In the genomic region with DNA sequence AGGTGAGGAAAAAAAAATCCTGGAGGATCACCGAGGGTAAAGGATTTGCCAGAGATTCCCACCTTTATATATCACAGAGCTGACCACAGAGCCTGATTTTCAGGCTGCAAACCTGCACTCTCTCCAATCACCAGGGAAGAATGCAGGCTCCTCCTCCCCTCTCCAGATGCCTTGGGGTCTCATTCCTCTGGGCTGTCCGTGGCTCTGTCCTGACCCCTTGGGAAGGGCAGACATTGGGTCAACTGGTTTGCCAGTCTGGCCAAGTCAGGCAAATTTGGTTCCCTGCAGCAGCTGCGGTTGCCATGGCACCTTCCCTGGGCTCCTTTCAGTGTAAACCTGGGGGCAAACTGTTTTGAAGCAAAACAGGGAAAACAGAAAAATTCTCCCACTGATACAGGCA, we compare ENCODE assay signal across 17 cellular contexts. TPM values are rescaled to one million over a fixed set of nuclear protein-coding genes. Genes with fewer than 3 reads are reported as not detected.
DNase-seq lines count a peak whose midpoint lies in the region; ATAC-seq and TF ChIP-seq lines count a peak whose summit lies in the region.
"Had no signal": no experiment of that assay in that cellular context is flagged by ENCODE, and none has a peak within 500 bp of the region (broad histone marks: within the 10 kb centered on the region; RNA-seq: fewer than 3 reads in every experiment).

No MANE protein-coding gene starts in this region.

- H3K4me3 ChIP-seq in neuronal stem cell (ENCODE audit: low read length in 2 of 2), result no peak overlapping the region
- H3K4me3 ChIP-seq: A549, GM23248 had no signal

- no peak for TF ChIP-seq CTCF in WTC11 (IDR thresholded peaks at IDR 0.05)

- no peak overlapping the region for H2BK5ac ChIP-seq in neuronal stem cell (ENCODE audit: low read length)

- H2BK15ac ChIP-seq in neuronal stem cell (ENCODE audit: low read length), result no peak overlapping the region

- ATAC-seq in WTC11, result peak; percentile 29
- ATAC-seq in HG02763 (IDR thresholded peaks at IDR 0.05; ENCODE audit: unreplicated experiment), result no peak
- ATAC-seq in activated CD8-positive, alpha-beta T cell treated with anti-CD3 and anti-CD28 coated beads, Interleukin-2, amount 10 ng/mL, durations not matched to agents 7 days and 5 days, result no peak
- ATAC-seq in GM18519 (IDR thresholded peaks at IDR 0.05; ENCODE audit: low FRiP score, unreplicated experiment), result no peak
- ATAC-seq: A549 had no signal

- H3K36me3 ChIP-seq in neuronal stem cell (replicated peaks in 1 of 2; ENCODE audit: control insufficient read depth in 2 of 2, insufficient read depth in 2 of 2, low read length in 2 of 2), result no peaks in the 10 kb centered on the region

- peak overlapping the region; percentile 86 for H3K14ac ChIP-seq in neuronal stem cell (ENCODE audit: low read length)

- no peak overlapping the region for H3K4me2 ChIP-seq in neuronal stem cell (ENCODE audit: insufficient read depth, low read length, poor library complexity, severe bottlenecking)
- H3K4me2 ChIP-seq: A549 had no signal

- no peaks in the 10 kb centered on the region for H3K27me3 Mint-ChIP-seq in WTC11 (ENCODE audit: low read depth)
- peaks cover 5% of the 10 kb centered on the region for H3K27me3 Mint-ChIP-seq in activated CD8-positive, alpha-beta T cell treated with anti-CD3 and anti-CD28 coated beads, Interleukin-2, amount 10 ng/mL, durations not matched to agents 7 days and 5 days (ENCODE audit: low read depth)

- DNase-seq in ELF-1 (ENCODE audit: low read depth, low spot score), result peak; percentile 71
- no peak for DNase-seq in WTC11 (ENCODE audit: low spot score)
- peak; percentile 24 for DNase-seq in iPS-NIHi11 (ENCODE audit: low spot score)
- no peak for DNase-seq in neuronal stem cell (ENCODE audit: low spot score)
- DNase-seq in activated CD8-positive, alpha-beta T cell treated with anti-CD3 and anti-CD28 coated beads, Interleukin-2, amount 10 ng/mL, durations not matched to agents 7 days and 5 days, result no peak
- DNase-seq: AML-193; Caco-2; CD4-positive, alpha-beta T cell; GDM1; GM23248; H7 had no signal

- H4K8ac ChIP-seq in neuronal stem cell (ENCODE audit: low read depth, low read length), result no peak overlapping the region

- H4K91ac ChIP-seq in neuronal stem cell (ENCODE audit: low read depth, low read length, poor library complexity), result no peak overlapping the region

- no peak overlapping the region for H3K4me3 Mint-ChIP-seq in WTC11
- no peak overlapping the region for H3K4me3 Mint-ChIP-seq in activated CD8-positive, alpha-beta T cell treated with anti-CD3 and anti-CD28 coated beads, Interleukin-2, amount 10 ng/mL, durations not matched to agents 7 days and 5 days
- H3K4me3 Mint-ChIP-seq: CD4-positive, alpha-beta T cell had no signal

- POLR2A ChIA-PET in WTC11 (lab: Charles Lee), result no interaction called here
- POLR2A ChIA-PET in activated CD8-positive, alpha-beta T cell treated with anti-CD3 and anti-CD28 coated beads, Interleukin-2, amount 10 ng/mL, durations not matched to agents 7 days and 5 days (lab: Charles Lee), result no interaction called here

- no peaks in the 10 kb centered on the region for H3K79me1 ChIP-seq in neuronal stem cell (ENCODE audit: low read depth, low read length)

- no peak overlapping the region for H3K23ac ChIP-seq in neuronal stem cell (ENCODE audit: low read depth, low read length, poor library complexity)

- CTCF ChIA-PET in WTC11 (lab: Charles Lee), result interaction anchor here (1.0 to 4.5 kb wide), 2 partner anchors 35 to 77 kb away, joined by 3 to 18 read pairs; no protein-coding TSS in a partner anchor
- CTCF ChIA-PET in activated CD8-positive, alpha-beta T cell treated with anti-CD3 and anti-CD28 coated beads, Interleukin-2, amount 10 ng/mL, durations not matched to agents 7 days and 5 days (lab: Charles Lee), result no interaction called here

- no peak overlapping the region for H2BK12ac ChIP-seq in neuronal stem cell (ENCODE audit: low read length)

- WGBS in neuronal stem cell (ENCODE audit: extremely low coverage in 2 of 2, insufficient read length in 2 of 2, insufficient replicate concordance in 1 of 2), 2 donors, result no CpG with 5 or more reads among the region's 3 CpGs

- H3K4me1 ChIP-seq in neuronal stem cell (ENCODE audit: control insufficient read depth in 2 of 2, insufficient read depth in 1 of 2, low read depth in 1 of 2, low read length in 2 of 2), result peaks cover 8 to 18% of the 10 kb centered on the region in 2 donors
- H3K4me1 ChIP-seq: A549, Caco-2 had no signal

- H3K18ac ChIP-seq in neuronal stem cell (ENCODE audit: low read length), result peak overlapping the region; percentile 63

- peaks cover 8% of the 10 kb centered on the region for H3K9me3 Mint-ChIP-seq in WTC11
- H3K9me3 Mint-ChIP-seq in activated CD8-positive, alpha-beta T cell treated with anti-CD3 and anti-CD28 coated beads, Interleukin-2, amount 10 ng/mL, durations not matched to agents 7 days and 5 days (ENCODE audit: insufficient read depth), result no peaks in the 10 kb centered on the region
- H3K9me3 Mint-ChIP-seq: CD4-positive, alpha-beta T cell had no signal

- no peak overlapping the region for H2AFZ ChIP-seq in neuronal stem cell (ENCODE audit: low read length)
- H2AFZ ChIP-seq: GM23248 had no signal

- H3K27ac ChIP-seq in neuronal stem cell (replicated peaks; ENCODE audit: low read length), result no peak overlapping the region
- H3K27ac ChIP-seq: 22Rv1, A549, C4-2B, GM23248 had no signal

- H2AK5ac ChIP-seq in neuronal stem cell (ENCODE audit: low read depth, low read length), result no peak overlapping the region

- H3K27ac Mint-ChIP-seq in WTC11, result no peak overlapping the region
- H3K27ac Mint-ChIP-seq in activated CD8-positive, alpha-beta T cell treated with anti-CD3 and anti-CD28 coated beads, Interleukin-2, amount 10 ng/mL, durations not matched to agents 7 days and 5 days, result no peak overlapping the region
- H3K27ac Mint-ChIP-seq: CD4-positive, alpha-beta T cell had no signal

- peaks cover 3% of the 10 kb centered on the region for H3K36me3 Mint-ChIP-seq in WTC11
- no peaks in the 10 kb centered on the region for H3K36me3 Mint-ChIP-seq in activated CD8-positive, alpha-beta T cell treated with anti-CD3 and anti-CD28 coated beads, Interleukin-2, amount 10 ng/mL, durations not matched to agents 7 days and 5 days (ENCODE audit: low read depth)

- peaks cover 0 to 13% (median 0%) of the 10 kb centered on the region in 3 experiments for H3K27me3 ChIP-seq in neuronal stem cell (ENCODE audit: control insufficient read depth in 3 of 3, insufficient read depth in 3 of 3, low read depth in 1 of 3, low read length in 3 of 3)

- H2BK120ac ChIP-seq in neuronal stem cell (ENCODE audit: low read depth, low read length), result peak overlapping the region; percentile 69

- H3K9me3 ChIP-seq in neuronal stem cell (replicated peaks in 1 of 2; ENCODE audit: control insufficient read depth in 2 of 2, insufficient read depth in 1 of 2, low read depth in 1 of 2, low read length in 2 of 2), result peaks cover 0 to 2% of the 10 kb centered on the region in 2 donors
- H3K9me3 ChIP-seq: A549, Caco-2 had no signal

- H3K9ac ChIP-seq in neuronal stem cell (ENCODE audit: low read depth, low read length, poor library complexity), result no peak overlapping the region
- H3K9ac ChIP-seq: GM23248 had no signal

- no peak overlapping the region for H3K4ac ChIP-seq in neuronal stem cell (ENCODE audit: low read length)

- H3K4me1 Mint-ChIP-seq in WTC11, result peaks cover 37% of the 10 kb centered on the region
- peaks cover 3% of the 10 kb centered on the region for H3K4me1 Mint-ChIP-seq in activated CD8-positive, alpha-beta T cell treated with anti-CD3 and anti-CD28 coated beads, Interleukin-2, amount 10 ng/mL, durations not matched to agents 7 days and 5 days (ENCODE audit: low read depth)

TF ChIP-seq in WTC11, 78 proteins besides CTCF, POLR2A, EP300 and RAD21 (continues in another document):
- TF ChIP-seq ATF1 (CRISPR knock-in tag; IDR thresholded peaks at IDR 0.05), result no peak
- TF ChIP-seq FOXJ3 (CRISPR knock-in tag; IDR thresholded peaks at IDR 0.05; ENCODE audit: borderline replicate concordance), result no peak
- TF ChIP-seq GTF2I (CRISPR knock-in tag; conservative IDR thresholded peaks at IDR 0.05), result no peak
- TF ChIP-seq, protein P1, sequence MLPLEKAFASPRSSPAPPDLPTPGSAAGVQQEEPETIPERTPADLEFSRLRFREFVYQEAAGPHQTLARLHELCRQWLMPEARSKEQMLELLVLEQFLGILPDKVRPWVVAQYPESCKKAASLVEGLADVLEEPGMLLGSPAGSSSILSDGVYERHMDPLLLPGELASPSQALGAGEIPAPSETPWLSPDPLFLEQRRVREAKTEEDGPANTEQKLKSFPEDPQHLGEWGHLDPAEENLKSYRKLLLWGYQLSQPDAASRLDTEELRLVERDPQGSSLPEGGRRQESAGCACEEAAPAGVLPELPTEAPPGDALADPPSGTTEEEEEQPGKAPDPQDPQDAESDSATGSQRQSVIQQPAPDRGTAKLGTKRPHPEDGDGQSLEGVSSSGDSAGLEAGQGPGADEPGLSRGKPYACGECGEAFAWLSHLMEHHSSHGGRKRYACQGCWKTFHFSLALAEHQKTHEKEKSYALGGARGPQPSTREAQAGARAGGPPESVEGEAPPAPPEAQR (CRISPR knock-in tag; IDR thresholded peaks at IDR 0.05), result no peak
- TF ChIP-seq, protein P2, sequence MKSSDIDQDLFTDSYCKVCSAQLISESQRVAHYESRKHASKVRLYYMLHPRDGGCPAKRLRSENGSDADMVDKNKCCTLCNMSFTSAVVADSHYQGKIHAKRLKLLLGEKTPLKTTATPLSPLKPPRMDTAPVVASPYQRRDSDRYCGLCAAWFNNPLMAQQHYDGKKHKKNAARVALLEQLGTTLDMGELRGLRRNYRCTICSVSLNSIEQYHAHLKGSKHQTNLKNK (CRISPR knock-in tag; IDR thresholded peaks at IDR 0.05), result no peak
- no peak for TF ChIP-seq ETV6 (CRISPR knock-in tag; IDR thresholded peaks at IDR 0.05)
- TF ChIP-seq NR1H2 (CRISPR knock-in tag; IDR thresholded peaks at IDR 0.05), result no peak
- no peak for TF ChIP-seq CREB1 (CRISPR knock-in tag; IDR thresholded peaks at IDR 0.05)
- TF ChIP-seq, protein P3, sequence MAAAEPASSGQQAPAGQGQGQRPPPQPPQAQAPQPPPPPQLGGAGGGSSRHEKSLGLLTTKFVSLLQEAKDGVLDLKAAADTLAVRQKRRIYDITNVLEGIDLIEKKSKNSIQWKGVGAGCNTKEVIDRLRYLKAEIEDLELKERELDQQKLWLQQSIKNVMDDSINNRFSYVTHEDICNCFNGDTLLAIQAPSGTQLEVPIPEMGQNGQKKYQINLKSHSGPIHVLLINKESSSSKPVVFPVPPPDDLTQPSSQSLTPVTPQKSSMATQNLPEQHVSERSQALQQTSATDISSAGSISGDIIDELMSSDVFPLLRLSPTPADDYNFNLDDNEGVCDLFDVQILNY (CRISPR knock-in tag; IDR thresholded peaks at IDR 0.05), result no peak

RNA-seq across cellular contexts. Expression of a gene that starts 11.6 kb away (rescaled TPM):
- 2.2 to 3.1 TPM (median 2.5 TPM) in 3 replicates for total RNA-seq in WTC11 (2021)
- polyA plus RNA-seq in neuronal stem cell (2013, experiment 1 of 2), result 0.33 TPM
- polyA plus RNA-seq in neuronal stem cell (2013, experiment 2 of 2), result 0.42 TPM
- not detected for total RNA-seq in activated CD8-positive, alpha-beta T cell treated with anti-CD3 and anti-CD28 coated beads, Interleukin-2, amount 10 ng/mL, durations not matched to agents 7 days and 5 days
- total RNA-seq: CD4-positive, alpha-beta T cell; GM23248 had no signal
- polyA plus RNA-seq: A549, BJ, GM23248 had no signal

Comparison
In these comparisons a context has a peak if more than half of its experiments do, and no peak if none do; other contexts are left out.
1. DNase-seq: peak in ELF-1 (single experiment) and iPS-NIHi11 (single experiment); none in WTC11 (single experiment), neuronal stem cell (single experiment) and activated CD8-positive, alpha-beta T cell treated with anti-CD3 and anti-CD28 coated beads, Interleukin-2, amount 10 ng/mL, durations not matched to agents 7 days and 5 days (single experiment).